ENCODE assay signal across 18 cellular contexts in the genomic region with DNA sequence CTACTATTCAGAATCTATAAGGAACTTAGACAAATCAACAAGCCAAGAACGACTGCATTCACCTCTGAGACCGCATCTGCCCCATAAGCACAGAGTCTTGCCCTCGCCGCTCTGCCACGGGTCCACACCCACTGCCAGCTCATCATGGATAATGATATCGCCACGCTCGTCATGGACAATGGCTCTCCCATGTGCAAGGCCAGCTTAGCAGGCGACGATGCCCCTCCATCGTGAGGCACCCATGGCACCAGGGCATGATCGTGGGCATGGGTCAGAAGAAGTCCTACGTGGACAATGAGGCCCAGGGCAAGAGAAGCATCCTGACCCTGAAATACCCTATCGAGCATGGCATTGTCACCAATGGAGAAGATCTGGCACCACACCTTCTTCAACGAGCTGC.
"Had no signal": no experiment of that assay in that cellular context is flagged by ENCODE, and none has a peak within 500 bp of the region (broad histone marks: within the 10 kb centered on the region; RNA-seq: fewer than 3 reads in every experiment).

No MANE protein-coding gene starts in this region.

- H3K9me3 ChIP-seq: esophagus muscularis mucosa, gastroesophageal sphincter, heart right ventricle, lower lobe of right lung, mucosa of descending colon had no signal

- H3K4me1 Mint-ChIP-seq: mesothelial cell of epicardium had no signal

- H3K4me3 Mint-ChIP-seq: mesothelial cell of epicardium had no signal

- H3K9me3 Mint-ChIP-seq: mesothelial cell of epicardium had no signal

- H3K36me3 ChIP-seq: esophagus muscularis mucosa, gastroesophageal sphincter, heart right ventricle, left lung, lower lobe of right lung had no signal

- H3K27ac ChIP-seq: coronary artery, dorsolateral prefrontal cortex, esophagus muscularis mucosa, foreskin keratinocyte, gastroesophageal sphincter, heart right ventricle, left lung, lower lobe of right lung had no signal

- ATAC-seq: foreskin keratinocyte, gastroesophageal sphincter, heart right ventricle, left cardiac atrium, left lung, left ventricle myocardium superior, lower lobe of right lung, mucosa of descending colon had no signal

- H3K36me3 Mint-ChIP-seq: mesothelial cell of epicardium had no signal

- H3K27me3 ChIP-seq: dorsolateral prefrontal cortex, esophagus muscularis mucosa, foreskin keratinocyte, gastroesophageal sphincter, heart right ventricle, left lung had no signal

- DNase-seq: dermis blood vessel endothelial cell; dorsolateral prefrontal cortex; effector CD4-positive, alpha-beta T cell; effector memory CD4-positive, alpha-beta T cell; foreskin keratinocyte; head of caudate nucleus; heart right ventricle; hippocampal formation; left cardiac atrium; left ventricle myocardium superior; lower lobe of right lung; mesenchymal stem cell; mucosa of descending colon had no signal

- H3K27ac Mint-ChIP-seq: mesothelial cell of epicardium had no signal

- H3K4me1 ChIP-seq: esophagus muscularis mucosa, foreskin keratinocyte, gastroesophageal sphincter, heart right ventricle, left lung, lower lobe of right lung had no signal

- H3K4me3 ChIP-seq: coronary artery, dorsolateral prefrontal cortex, esophagus muscularis mucosa, gastroesophageal sphincter, heart right ventricle, left lung, lower lobe of right lung, mucosa of descending colon had no signal
